13 cellular contexts compared by ENCODE assay signal in the genomic region with DNA sequence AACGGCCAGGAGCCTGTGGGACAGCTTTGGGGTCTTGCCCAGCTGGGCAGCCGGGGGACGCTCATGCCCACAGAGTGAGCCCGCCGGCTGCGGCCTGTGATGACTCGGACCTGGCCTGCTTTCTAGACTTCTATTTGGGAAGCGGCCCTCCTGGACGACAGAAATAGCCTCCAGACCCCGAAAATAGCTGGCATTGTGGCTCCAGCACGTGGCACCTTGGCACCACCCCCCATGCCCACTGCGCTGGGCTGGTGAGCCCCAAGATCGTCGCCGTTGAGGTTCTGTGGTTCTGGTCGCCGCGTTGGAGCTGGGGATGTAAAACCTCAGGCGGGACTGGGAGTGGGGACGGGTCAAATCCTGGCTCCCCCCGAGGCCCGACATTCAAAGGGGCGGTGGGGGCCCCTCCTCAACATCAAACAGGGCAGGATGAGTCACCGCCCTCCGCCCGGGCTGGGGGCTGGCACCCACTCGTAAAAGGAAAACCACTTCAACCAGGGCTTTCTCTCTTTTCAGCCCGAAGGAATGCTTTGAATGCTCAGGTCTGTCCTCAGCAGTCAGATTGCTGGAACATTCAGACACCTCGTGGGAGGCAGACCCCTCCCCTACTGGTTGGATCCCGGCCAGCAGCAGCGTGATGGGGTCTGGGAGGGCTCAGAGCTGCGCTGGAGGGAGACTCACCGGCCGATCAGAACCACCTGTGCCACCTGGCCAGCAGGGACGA. TPM values are rescaled to one million over a fixed set of nuclear protein-coding genes. Genes with fewer than 3 reads are reported as not detected.
DNase-seq lines count a peak whose midpoint lies in the region; ATAC-seq and TF ChIP-seq lines count a peak whose summit lies in the region.
"Had no signal": no experiment of that assay in that cellular context is flagged by ENCODE, and none has a peak within 500 bp of the region (broad histone marks: within the 10 kb centered on the region; RNA-seq: fewer than 3 reads in every experiment).

No MANE protein-coding gene starts in this region.

- no peaks in the 10 kb centered on the region for H3K9me2 ChIP-seq in GM23338 (ENCODE audit: insufficient read depth)

- no peaks in the 10 kb centered on the region for H3K9me3 ChIP-seq in neural progenitor cell (ENCODE audit: low read depth)
- H3K9me3 ChIP-seq: upper lobe of right lung had no signal

- H3K4me3 ChIP-seq in GM23338 (no peak overlapping the region), neural progenitor cell (no peak overlapping the region)
- H3K4me3 ChIP-seq: upper lobe of right lung had no signal

- ATAC-seq in GM23338 (peak; percentile 60), HG03565 (IDR thresholded peaks at IDR 0.05; ENCODE audit: unreplicated experiment) (no peak)
- ATAC-seq: T-helper 17 cell, upper lobe of right lung had no signal

- no peaks in the 10 kb centered on the region; the same call in 2 of the 3 replicates for H3K9me3 Mint-ChIP-seq in GM23338
- H3K9me3 Mint-ChIP-seq in neural progenitor cell, result no peaks in the 10 kb centered on the region

- TF ChIP-seq CTCF in GM23338 (conservative IDR thresholded peaks at IDR 0.05; ENCODE audit: low read depth in 2 of 2) (no peak), neural progenitor cell (IDR thresholded peaks at IDR 0.05) (no peak)

- H3K4me1 Mint-ChIP-seq in GM23338 (peaks cover 5% of the 10 kb centered on the region; the same call in 2 of the 3 replicates), neural progenitor cell (peaks cover 20% of the 10 kb centered on the region)

- H2AFZ ChIP-seq in GM23338, result no peak overlapping the region
- no peak overlapping the region for H2AFZ ChIP-seq in neural progenitor cell (replicated peaks)

- H3K27me3 ChIP-seq in GM23338 (ENCODE audit: insufficient read depth) (no peaks in the 10 kb centered on the region), neural progenitor cell (no peaks in the 10 kb centered on the region)
- H3K27me3 ChIP-seq: upper lobe of right lung had no signal

- H3K4me2 ChIP-seq in GM23338 (no peak overlapping the region), neural progenitor cell (no peak overlapping the region)

- no peaks in the 10 kb centered on the region for H3K79me2 ChIP-seq in GM23338 (replicated peaks; ENCODE audit: insufficient read depth)
- H3K79me2 ChIP-seq in neural progenitor cell (ENCODE audit: low read depth), result no peaks in the 10 kb centered on the region

- no peaks in the 10 kb centered on the region for H3F3A ChIP-seq in GM23338 (replicated peaks; ENCODE audit: low read depth)
- no peaks in the 10 kb centered on the region for H3F3A ChIP-seq in neural progenitor cell (ENCODE audit: low read depth)

- peak; percentile 18 for DNase-seq in activated CD4-positive, alpha-beta T cell treated with anti-CD3 and anti-CD28 coated beads, Interleukin-2, amount 50 U/mL, for 1 hour
- no peak for DNase-seq in activated CD4-positive, alpha-beta T cell treated with anti-CD3 and anti-CD28 coated beads, Interleukin-2, amount 50 U/mL, for 48 hours
- DNase-seq in GM23338 (ENCODE audit: low spot score), result no peak
- peak; percentile 97 for DNase-seq in astrocyte of the hippocampus (ENCODE audit: low read depth, low spot score)
- DNase-seq in neural progenitor cell (ENCODE audit: low spot score), result peak; percentile 37
- no peak for DNase-seq in AG20443 (ENCODE audit: low spot score)
- DNase-seq in NCI-H1105 (lab: John Stamatoyannopoulos, UW), result no peak
- DNase-seq: cortex of kidney, DMS53, NCI-H2171 treated with DMSO at 0.1 percent for 48 hours, T-helper 17 cell, upper lobe of right lung had no signal

- H3K4me3 Mint-ChIP-seq in GM23338 (no peak overlapping the region), neural progenitor cell (no peak overlapping the region)
- H3K4me3 Mint-ChIP-seq: T-helper 17 cell had no signal

- H3K27ac ChIP-seq in GM23338 (ENCODE audit: low read depth) (no peak overlapping the region), neural progenitor cell (no peak overlapping the region)
- H3K27ac ChIP-seq: upper lobe of right lung had no signal

- H3K27me3 Mint-ChIP-seq in GM23338 (ENCODE audit: insufficient read depth, low read depth, poor library complexity), result peaks cover 10% of the 10 kb centered on the region
- H3K27me3 Mint-ChIP-seq in neural progenitor cell (ENCODE audit: insufficient read depth, low read depth), result no peaks in the 10 kb centered on the region
- H3K27me3 Mint-ChIP-seq: T-helper 17 cell had no signal

- H3K27ac Mint-ChIP-seq in GM23338 (peak overlapping the region; percentile 59; the same call in 1 of the 2 replicates), neural progenitor cell (no peak overlapping the region)
- H3K27ac Mint-ChIP-seq: T-helper 17 cell had no signal

- no peaks in the 10 kb centered on the region for H3K36me3 Mint-ChIP-seq in GM23338 (ENCODE audit: low read depth)
- no peaks in the 10 kb centered on the region for H3K36me3 Mint-ChIP-seq in neural progenitor cell

- H3K4me1 ChIP-seq in GM23338 (ENCODE audit: insufficient read depth) (no peaks in the 10 kb centered on the region), neural progenitor cell (peaks cover 14% of the 10 kb centered on the region)
- H3K4me1 ChIP-seq: upper lobe of right lung had no signal

- no peak overlapping the region for H3K9ac ChIP-seq in neural progenitor cell

- H4K20me1 ChIP-seq in GM23338 (replicated peaks; ENCODE audit: insufficient read depth) (no peaks in the 10 kb centered on the region), neural progenitor cell (ENCODE audit: low read depth) (no peaks in the 10 kb centered on the region)

- no peaks in the 10 kb centered on the region for H3K36me3 ChIP-seq in GM23338 (ENCODE audit: insufficient read depth)
- no peaks in the 10 kb centered on the region for H3K36me3 ChIP-seq in neural progenitor cell
- H3K36me3 ChIP-seq: upper lobe of right lung had no signal

TF ChIP-seq in GM23338, 12 proteins besides CTCF, POLR2A, EP300 and RAD21 (continues in another document):
- TF ChIP-seq POLR2AphosphoS5 (IDR thresholded peaks at IDR 0.05; ENCODE audit: low read depth), result no peak
- no peak for TF ChIP-seq ZNF331 (CRISPR knock-in tag; IDR thresholded peaks at IDR 0.05; ENCODE audit: low read depth)
- TF ChIP-seq ZNF114 (CRISPR knock-in tag; IDR thresholded peaks at IDR 0.05), result no peak
- no peak for TF ChIP-seq ETS1 (IDR thresholded peaks at IDR 0.05)
- TF ChIP-seq EZH2phosphoT487 (IDR thresholded peaks at IDR 0.05; ENCODE audit: unreplicated experiment), result no peak
- no peak for TF ChIP-seq EZH2 (IDR thresholded peaks at IDR 0.05; ENCODE audit: low read depth, unreplicated experiment)
- TF ChIP-seq CREB1 (CRISPR knock-in tag; IDR thresholded peaks at IDR 0.05; ENCODE audit: low read depth), result no peak

RNA-seq across cellular contexts. Expression of gene GADD45B, which starts 42.1 kb away (rescaled TPM):
- 12.3 and 15.2 TPM in 2 replicates for total RNA-seq in GM23338 (2014; rRNA removed; shearing (Covaris generic))
- polyA plus RNA-seq in GM23338 (2016; fragmentation: Nextera tagmentation; extraction: Ambion mirVana), result 15.8 and 16.6 TPM in 2 replicates
- 3.9 and 6.2 TPM in 2 replicates for total RNA-seq in neural progenitor cell (ENCODE audit: low replicate concordance)

Comparison
In these comparisons a context has a peak if more than half of its experiments do, and no peak if none do; other contexts are left out.
1. DNase-seq: peak in activated CD4-positive, alpha-beta T cell treated with anti-CD3 and anti-CD28 coated beads, Interleukin-2, amount 50 U/mL, for 1 hour (single experiment), astrocyte of the hippocampus (single experiment) and neural progenitor cell (single experiment); none in activated CD4-positive, alpha-beta T cell treated with anti-CD3 and anti-CD28 coated beads, Interleukin-2, amount 50 U/mL, for 48 hours (0 of 2), GM23338 (single experiment), AG20443 (single experiment) and NCI-H1105 (single experiment).